ENCODE assay signal across 1 cellular context in the genomic region with DNA sequence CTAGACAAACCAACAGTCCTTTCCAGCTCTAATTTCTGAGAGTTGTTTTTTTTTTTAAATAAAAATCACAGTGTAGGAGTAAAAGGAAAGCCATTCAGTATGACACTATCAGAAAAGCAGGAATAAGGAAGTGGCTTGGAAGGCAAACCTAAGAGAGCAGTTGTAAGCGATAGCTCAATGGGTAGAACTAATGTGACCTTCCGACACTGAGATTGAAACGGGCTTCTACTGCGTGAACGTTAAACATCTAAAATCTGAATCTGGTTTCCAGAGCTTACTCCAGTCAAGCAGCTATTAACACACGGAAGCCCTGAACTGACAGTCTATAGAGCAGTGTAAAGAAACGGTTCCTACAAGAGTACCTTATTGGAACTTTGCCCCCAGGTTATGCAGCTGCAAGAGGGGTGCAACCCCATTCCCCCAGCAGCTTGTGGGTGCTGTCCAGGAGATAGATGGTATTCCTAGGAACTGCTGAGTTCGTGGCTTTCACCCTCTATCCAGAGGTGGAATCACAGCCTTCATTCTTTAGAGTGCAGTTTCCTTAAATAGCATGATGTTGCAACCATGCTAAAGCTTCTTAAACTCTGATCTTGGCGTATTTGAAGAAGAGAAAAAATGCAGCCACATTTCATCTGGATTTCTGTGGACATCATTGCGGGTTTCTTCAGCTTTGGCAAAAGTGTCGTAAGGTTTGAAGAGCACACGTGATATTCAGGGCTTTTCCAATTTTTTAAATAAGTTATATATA.
TF ChIP-seq lines count a peak whose summit lies in the region.

No MANE protein-coding gene starts in this region.

TF ChIP-seq in K562, 482 proteins besides CTCF, POLR2A, EP300 and RAD21 (continued from another document and continues in another):
- TF ChIP-seq, protein P1, sequence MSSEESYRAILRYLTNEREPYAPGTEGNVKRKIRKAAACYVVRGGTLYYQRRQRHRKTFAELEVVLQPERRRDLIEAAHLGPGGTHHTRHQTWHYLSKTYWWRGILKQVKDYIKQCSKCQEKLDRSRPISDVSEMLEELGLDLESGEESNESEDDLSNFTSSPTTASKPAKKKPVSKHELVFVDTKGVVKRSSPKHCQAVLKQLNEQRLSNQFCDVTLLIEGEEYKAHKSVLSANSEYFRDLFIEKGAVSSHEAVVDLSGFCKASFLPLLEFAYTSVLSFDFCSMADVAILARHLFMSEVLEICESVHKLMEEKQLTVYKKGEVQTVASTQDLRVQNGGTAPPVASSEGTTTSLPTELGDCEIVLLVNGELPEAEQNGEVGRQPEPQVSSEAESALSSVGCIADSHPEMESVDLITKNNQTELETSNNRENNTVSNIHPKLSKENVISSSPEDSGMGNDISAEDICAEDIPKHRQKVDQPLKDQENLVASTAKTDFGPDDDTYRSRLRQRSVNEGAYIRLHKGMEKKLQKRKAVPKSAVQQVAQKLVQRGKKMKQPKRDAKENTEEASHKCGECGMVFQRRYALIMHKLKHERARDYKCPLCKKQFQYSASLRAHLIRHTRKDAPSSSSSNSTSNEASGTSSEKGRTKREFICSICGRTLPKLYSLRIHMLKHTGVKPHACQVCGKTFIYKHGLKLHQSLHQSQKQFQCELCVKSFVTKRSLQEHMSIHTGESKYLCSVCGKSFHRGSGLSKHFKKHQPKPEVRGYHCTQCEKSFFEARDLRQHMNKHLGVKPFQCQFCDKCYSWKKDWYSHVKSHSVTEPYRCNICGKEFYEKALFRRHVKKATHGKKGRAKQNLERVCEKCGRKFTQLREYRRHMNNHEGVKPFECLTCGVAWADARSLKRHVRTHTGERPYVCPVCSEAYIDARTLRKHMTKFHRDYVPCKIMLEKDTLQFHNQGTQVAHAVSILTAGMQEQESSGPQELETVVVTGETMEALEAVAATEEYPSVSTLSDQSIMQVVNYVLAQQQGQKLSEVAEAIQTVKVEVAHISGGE (CRISPR knock-in tag; IDR thresholded peaks at IDR 0.05) = no peak; a peak in 1 of 6 replicates
- TF ChIP-seq HMGN3 (IDR thresholded peaks at IDR 0.05; ENCODE audit: borderline replicate concordance, extremely low read depth, insufficient read length, low read depth, low read length) (no peak), SMARCC2 (IDR thresholded peaks at IDR 0.05; ENCODE audit: low read depth) (no peak), MEF2D (tag; conservative IDR thresholded peaks at IDR 0.05; ENCODE audit: low read depth) (peak; percentile 80; the same call in 1 of the 2 replicates), SMC3 (conservative IDR thresholded peaks at IDR 0.05; ENCODE audit: insufficient read depth, low read depth, low read length) (no peak), MTA2 (IDR thresholded peaks at IDR 0.05; ENCODE audit: low read depth) (no peak), ZNF696 (CRISPR knock-in tag; conservative IDR thresholded peaks at IDR 0.05) (no peak), ATF1 (CRISPR knock-in tag; IDR thresholded peaks at IDR 0.05) (no peak), ATF1 (tag; IDR thresholded peaks at IDR 0.05) (no peak), ZNF76 (CRISPR knock-in tag; IDR thresholded peaks at IDR 0.05; ENCODE audit: borderline replicate concordance) (0 out of 2 replicates have a peak, but pooled peaks have one; percentile 34), SRSF7 (optimal IDR thresholded peaks at IDR 0.05; ENCODE audit: low read depth, low read length) (no peak), HDAC8 (tag; IDR thresholded peaks at IDR 0.05) (no peak), JUND (IDR thresholded peaks at IDR 0.05; ENCODE audit: borderline replicate concordance, low read depth, low read length) (no peak), JUND (tag; IDR thresholded peaks at IDR 0.05; ENCODE audit: borderline replicate concordance, low read depth, low read length) (no peak; the same call in 2 of the 3 replicates), TCF3 (CRISPR knock-in tag; IDR thresholded peaks at IDR 0.05) (no peak; the same call in 1 of the 2 replicates), CC2D1A (IDR thresholded peaks at IDR 0.05) (no peak), ELF1 (tag; IDR thresholded peaks at IDR 0.05) (peak; percentile 86), SMARCE1 (IDR thresholded peaks at IDR 0.05) (no peak), NFXL1 (CRISPR knock-in tag; IDR thresholded peaks at IDR 0.05) (0 out of 2 replicates have a peak, but pooled peaks have one; percentile 21), MEF2A (IDR thresholded peaks at IDR 0.05; ENCODE audit: control insufficient read depth, low read depth, low read length) (peak; percentile 83), PHB (CRISPR knock-in tag; IDR thresholded peaks at IDR 0.05) (no peak; the same call in 1 of the 2 replicates), ZNF263 (CRISPR knock-in tag; IDR thresholded peaks at IDR 0.05; ENCODE audit: borderline replicate concordance) (no peak), NFYB (IDR thresholded peaks at IDR 0.05; ENCODE audit: extremely low read depth, insufficient read length) (no peak), POLR2AphosphoS2 (IDR thresholded peaks at IDR 0.05; ENCODE audit: low read length) (no peak)
- TF ChIP-seq, protein P2, sequence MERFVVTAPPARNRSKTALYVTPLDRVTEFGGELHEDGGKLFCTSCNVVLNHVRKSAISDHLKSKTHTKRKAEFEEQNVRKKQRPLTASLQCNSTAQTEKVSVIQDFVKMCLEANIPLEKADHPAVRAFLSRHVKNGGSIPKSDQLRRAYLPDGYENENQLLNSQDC (CRISPR knock-in tag; IDR thresholded peaks at IDR 0.05) = no peak
- TF ChIP-seq, protein P3, sequence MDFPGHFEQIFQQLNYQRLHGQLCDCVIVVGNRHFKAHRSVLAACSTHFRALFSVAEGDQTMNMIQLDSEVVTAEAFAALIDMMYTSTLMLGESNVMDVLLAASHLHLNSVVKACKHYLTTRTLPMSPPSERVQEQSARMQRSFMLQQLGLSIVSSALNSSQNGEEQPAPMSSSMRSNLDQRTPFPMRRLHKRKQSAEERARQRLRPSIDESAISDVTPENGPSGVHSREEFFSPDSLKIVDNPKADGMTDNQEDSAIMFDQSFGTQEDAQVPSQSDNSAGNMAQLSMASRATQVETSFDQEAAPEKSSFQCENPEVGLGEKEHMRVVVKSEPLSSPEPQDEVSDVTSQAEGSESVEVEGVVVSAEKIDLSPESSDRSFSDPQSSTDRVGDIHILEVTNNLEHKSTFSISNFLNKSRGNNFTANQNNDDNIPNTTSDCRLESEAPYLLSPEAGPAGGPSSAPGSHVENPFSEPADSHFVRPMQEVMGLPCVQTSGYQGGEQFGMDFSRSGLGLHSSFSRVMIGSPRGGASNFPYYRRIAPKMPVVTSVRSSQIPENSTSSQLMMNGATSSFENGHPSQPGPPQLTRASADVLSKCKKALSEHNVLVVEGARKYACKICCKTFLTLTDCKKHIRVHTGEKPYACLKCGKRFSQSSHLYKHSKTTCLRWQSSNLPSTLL (IDR thresholded peaks at IDR 0.05) = no peak
- TF ChIP-seq, protein P4, sequence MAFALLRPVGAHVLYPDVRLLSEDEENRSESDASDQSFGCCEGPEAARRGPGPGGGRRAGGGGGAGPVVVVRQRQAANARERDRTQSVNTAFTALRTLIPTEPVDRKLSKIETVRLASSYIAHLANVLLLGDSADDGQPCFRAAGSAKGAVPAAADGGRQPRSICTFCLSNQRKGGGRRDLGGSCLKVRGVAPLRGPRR (CRISPR knock-in tag; IDR thresholded peaks at IDR 0.05) = peak; percentile 60; the same call in 1 of the 2 replicates
- TF ChIP-seq, protein P5, sequence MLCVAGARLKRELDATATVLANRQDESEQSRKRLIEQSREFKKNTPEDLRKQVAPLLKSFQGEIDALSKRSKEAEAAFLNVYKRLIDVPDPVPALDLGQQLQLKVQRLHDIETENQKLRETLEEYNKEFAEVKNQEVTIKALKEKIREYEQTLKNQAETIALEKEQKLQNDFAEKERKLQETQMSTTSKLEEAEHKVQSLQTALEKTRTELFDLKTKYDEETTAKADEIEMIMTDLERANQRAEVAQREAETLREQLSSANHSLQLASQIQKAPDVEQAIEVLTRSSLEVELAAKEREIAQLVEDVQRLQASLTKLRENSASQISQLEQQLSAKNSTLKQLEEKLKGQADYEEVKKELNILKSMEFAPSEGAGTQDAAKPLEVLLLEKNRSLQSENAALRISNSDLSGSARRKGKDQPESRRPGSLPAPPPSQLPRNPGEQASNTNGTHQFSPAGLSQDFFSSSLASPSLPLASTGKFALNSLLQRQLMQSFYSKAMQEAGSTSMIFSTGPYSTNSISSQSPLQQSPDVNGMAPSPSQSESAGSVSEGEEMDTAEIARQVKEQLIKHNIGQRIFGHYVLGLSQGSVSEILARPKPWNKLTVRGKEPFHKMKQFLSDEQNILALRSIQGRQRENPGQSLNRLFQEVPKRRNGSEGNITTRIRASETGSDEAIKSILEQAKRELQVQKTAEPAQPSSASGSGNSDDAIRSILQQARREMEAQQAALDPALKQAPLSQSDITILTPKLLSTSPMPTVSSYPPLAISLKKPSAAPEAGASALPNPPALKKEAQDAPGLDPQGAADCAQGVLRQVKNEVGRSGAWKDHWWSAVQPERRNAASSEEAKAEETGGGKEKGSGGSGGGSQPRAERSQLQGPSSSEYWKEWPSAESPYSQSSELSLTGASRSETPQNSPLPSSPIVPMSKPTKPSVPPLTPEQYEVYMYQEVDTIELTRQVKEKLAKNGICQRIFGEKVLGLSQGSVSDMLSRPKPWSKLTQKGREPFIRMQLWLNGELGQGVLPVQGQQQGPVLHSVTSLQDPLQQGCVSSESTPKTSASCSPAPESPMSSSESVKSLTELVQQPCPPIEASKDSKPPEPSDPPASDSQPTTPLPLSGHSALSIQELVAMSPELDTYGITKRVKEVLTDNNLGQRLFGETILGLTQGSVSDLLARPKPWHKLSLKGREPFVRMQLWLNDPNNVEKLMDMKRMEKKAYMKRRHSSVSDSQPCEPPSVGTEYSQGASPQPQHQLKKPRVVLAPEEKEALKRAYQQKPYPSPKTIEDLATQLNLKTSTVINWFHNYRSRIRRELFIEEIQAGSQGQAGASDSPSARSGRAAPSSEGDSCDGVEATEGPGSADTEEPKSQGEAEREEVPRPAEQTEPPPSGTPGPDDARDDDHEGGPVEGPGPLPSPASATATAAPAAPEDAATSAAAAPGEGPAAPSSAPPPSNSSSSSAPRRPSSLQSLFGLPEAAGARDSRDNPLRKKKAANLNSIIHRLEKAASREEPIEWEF (CRISPR knock-in tag; IDR thresholded peaks at IDR 0.05) = no peak
- TF ChIP-seq, protein P6, sequence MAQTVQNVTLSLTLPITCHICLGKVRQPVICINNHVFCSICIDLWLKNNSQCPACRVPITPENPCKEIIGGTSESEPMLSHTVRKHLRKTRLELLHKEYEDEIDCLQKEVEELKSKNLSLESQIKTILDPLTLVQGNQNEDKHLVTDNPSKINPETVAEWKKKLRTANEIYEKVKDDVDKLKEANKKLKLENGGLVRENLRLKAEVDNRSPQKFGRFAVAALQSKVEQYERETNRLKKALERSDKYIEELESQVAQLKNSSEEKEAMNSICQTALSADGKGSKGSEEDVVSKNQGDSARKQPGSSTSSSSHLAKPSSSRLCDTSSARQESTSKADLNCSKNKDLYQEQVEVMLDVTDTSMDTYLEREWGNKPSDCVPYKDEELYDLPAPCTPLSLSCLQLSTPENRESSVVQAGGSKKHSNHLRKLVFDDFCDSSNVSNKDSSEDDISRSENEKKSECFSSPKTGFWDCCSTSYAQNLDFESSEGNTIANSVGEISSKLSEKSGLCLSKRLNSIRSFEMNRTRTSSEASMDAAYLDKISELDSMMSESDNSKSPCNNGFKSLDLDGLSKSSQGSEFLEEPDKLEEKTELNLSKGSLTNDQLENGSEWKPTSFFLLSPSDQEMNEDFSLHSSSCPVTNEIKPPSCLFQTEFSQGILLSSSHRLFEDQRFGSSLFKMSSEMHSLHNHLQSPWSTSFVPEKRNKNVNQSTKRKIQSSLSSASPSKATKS (CRISPR knock-in tag; IDR thresholded peaks at IDR 0.05) = no peak
- TF ChIP-seq, protein P7, sequence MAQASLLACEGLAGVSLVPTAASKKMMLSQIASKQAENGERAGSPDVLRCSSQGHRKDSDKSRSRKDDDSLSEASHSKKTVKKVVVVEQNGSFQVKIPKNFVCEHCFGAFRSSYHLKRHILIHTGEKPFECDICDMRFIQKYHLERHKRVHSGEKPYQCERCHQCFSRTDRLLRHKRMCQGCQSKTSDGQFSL (CRISPR knock-in tag; IDR thresholded peaks at IDR 0.05) = peak; percentile 39; the same call in 1 of the 2 replicates
- TF ChIP-seq, protein P7 (tag; IDR thresholded peaks at IDR 0.05) = peak in 1 of 2 experiments; percentile 59; a peak in 1 of 4 replicates
- TF ChIP-seq, protein P8, sequence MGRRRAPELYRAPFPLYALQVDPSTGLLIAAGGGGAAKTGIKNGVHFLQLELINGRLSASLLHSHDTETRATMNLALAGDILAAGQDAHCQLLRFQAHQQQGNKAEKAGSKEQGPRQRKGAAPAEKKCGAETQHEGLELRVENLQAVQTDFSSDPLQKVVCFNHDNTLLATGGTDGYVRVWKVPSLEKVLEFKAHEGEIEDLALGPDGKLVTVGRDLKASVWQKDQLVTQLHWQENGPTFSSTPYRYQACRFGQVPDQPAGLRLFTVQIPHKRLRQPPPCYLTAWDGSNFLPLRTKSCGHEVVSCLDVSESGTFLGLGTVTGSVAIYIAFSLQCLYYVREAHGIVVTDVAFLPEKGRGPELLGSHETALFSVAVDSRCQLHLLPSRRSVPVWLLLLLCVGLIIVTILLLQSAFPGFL (CRISPR knock-in tag; IDR thresholded peaks at IDR 0.05) = no peak
- TF ChIP-seq, protein P9, sequence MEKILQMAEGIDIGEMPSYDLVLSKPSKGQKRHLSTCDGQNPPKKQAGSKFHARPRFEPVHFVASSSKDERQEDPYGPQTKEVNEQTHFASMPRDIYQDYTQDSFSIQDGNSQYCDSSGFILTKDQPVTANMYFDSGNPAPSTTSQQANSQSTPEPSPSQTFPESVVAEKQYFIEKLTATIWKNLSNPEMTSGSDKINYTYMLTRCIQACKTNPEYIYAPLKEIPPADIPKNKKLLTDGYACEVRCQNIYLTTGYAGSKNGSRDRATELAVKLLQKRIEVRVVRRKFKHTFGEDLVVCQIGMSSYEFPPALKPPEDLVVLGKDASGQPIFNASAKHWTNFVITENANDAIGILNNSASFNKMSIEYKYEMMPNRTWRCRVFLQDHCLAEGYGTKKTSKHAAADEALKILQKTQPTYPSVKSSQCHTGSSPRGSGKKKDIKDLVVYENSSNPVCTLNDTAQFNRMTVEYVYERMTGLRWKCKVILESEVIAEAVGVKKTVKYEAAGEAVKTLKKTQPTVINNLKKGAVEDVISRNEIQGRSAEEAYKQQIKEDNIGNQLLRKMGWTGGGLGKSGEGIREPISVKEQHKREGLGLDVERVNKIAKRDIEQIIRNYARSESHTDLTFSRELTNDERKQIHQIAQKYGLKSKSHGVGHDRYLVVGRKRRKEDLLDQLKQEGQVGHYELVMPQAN (IDR thresholded peaks at IDR 0.05; ENCODE audit: borderline replicate concordance) = no peak
- TF ChIP-seq, protein P10, sequence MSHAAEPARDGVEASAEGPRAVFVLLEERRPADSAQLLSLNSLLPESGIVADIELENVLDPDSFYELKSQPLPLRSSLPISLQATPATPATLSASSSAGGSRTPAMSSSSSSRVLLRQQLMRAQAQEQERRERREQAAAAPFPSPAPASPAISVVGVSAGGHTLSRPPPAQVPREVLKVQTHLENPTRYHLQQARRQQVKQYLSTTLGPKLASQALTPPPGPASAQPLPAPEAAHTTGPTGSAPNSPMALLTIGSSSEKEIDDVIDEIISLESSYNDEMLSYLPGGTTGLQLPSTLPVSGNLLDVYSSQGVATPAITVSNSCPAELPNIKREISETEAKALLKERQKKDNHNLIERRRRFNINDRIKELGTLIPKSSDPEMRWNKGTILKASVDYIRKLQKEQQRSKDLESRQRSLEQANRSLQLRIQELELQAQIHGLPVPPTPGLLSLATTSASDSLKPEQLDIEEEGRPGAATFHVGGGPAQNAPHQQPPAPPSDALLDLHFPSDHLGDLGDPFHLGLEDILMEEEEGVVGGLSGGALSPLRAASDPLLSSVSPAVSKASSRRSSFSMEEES (CRISPR knock-in tag; IDR thresholded peaks at IDR 0.05) = peak; percentile 21; the same call in 1 of the 2 replicates
